In the genomic region with DNA sequence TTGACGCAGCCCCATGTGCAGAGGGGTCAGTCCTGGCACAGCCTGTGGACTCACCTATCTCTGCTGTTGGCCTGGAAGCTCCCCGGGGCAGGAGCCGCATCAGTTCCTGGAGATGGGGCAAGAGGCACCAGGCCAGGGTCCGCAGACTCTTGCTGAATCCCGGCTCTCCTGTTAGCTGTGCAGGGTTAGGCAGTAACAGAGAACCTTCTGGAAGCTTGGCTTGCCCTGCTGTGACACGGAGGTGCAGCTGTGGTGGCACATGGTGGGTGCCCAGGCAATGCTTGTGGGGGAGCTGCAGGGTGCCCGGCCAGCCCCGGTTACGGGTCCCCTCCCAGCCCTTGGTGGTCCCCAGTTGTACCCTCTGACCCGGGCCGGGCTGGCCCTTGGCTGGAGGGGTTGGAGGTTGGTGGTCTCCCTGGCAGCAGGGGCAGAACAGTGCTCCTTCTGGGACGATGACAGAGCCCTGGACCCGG, we compare ENCODE assay signal across 17 cellular contexts. TPM values are rescaled to one million over a fixed set of nuclear protein-coding genes. Genes with fewer than 3 reads are reported as not detected.
DNase-seq lines count a peak whose midpoint lies in the region; ATAC-seq and TF ChIP-seq lines count a peak whose summit lies in the region.
"Had no signal": no experiment of that assay in that cellular context is flagged by ENCODE, and none has a peak within 500 bp of the region (broad histone marks: within the 10 kb centered on the region; RNA-seq: fewer than 3 reads in every experiment).

No MANE protein-coding gene starts in this region.

- no peak overlapping the region for H3K27ac Mint-ChIP-seq in glutamatergic neuron (ENCODE audit: unreplicated experiment)
- H3K27ac Mint-ChIP-seq: B cell; CD4-positive, alpha-beta T cell had no signal

- peaks cover 2% of the 10 kb centered on the region for H3K27me3 Mint-ChIP-seq in glutamatergic neuron (ENCODE audit: unreplicated experiment)

- no peak overlapping the region for H3K4me3 Mint-ChIP-seq in glutamatergic neuron (ENCODE audit: unreplicated experiment)
- H3K4me3 Mint-ChIP-seq: B cell; CD4-positive, alpha-beta T cell had no signal

- intact Hi-C loops in left cardiac atrium (cut with DNase I), result no loop called here
- intact Hi-C loops in cardiac septum (cut with DNase I), result no loop called here

- H3K4me1 Mint-ChIP-seq in glutamatergic neuron (ENCODE audit: low read depth, unreplicated experiment), result peaks cover 3% of the 10 kb centered on the region

- peaks cover 2% of the 10 kb centered on the region for H3K9me3 Mint-ChIP-seq in glutamatergic neuron (ENCODE audit: unreplicated experiment)
- H3K9me3 Mint-ChIP-seq: CD4-positive, alpha-beta T cell had no signal

- no peak for ATAC-seq in left cardiac atrium
- peak; percentile 9 for ATAC-seq in omental fat pad (ENCODE audit: low FRiP score)
- no peak for ATAC-seq in GM21786 (IDR thresholded peaks at IDR 0.05; ENCODE audit: unreplicated experiment)
- ATAC-seq in GM19455 (IDR thresholded peaks at IDR 0.05; ENCODE audit: unreplicated experiment), result no peak

- TF ChIP-seq CTCF in glutamatergic neuron (IDR thresholded peaks at IDR 0.05; ENCODE audit: partially characterized antibody, unreplicated experiment), result no peak
- no peak for TF ChIP-seq CTCF in omental fat pad (IDR thresholded peaks at IDR 0.05)

- DNase-seq in left cardiac atrium (peak; percentile 19), cardiac septum (ENCODE audit: low spot score) (no peak), glutamatergic neuron (peak; percentile 13), omental fat pad (ENCODE audit: low spot score) (no peak), iPS-NIHi11 (ENCODE audit: low spot score) (no peak)
- DNase-seq: Caco-2; CD4-positive, alpha-beta T cell; MV-4-11; NCI-H1417; NCI-H187; NCI-H2107; NCI-H510A; NCI-H748 treated with DMSO at 0.1 percent for 48 hours; SHP77 treated with DMSO at 0.1 percent for 48 hours had no signal

- peaks cover 11% of the 10 kb centered on the region for H3K36me3 Mint-ChIP-seq in glutamatergic neuron (ENCODE audit: unreplicated experiment)

RNA-seq across cellular contexts. Expression of gene ZNF469, which starts 26.0 kb away (rescaled TPM):
- total RNA-seq in left cardiac atrium (1 to 10 TPM in 1 of 2 donors, under 1 TPM in 1; 0.65 to 1.7 TPM), cardiac septum (1.5 TPM), glutamatergic neuron (ENCODE audit: unreplicated experiment) (0.56 TPM), omental fat pad (10 to 100 TPM in 1 of 4 donors, 1 to 10 TPM in 1, under 1 TPM in 2; 0.74 to 10.9 (median 0.93) TPM)

Comparison
In these comparisons a context has a peak if more than half of its experiments do, and no peak if none do; other contexts are left out.
1. DNase-seq: peak in left cardiac atrium (single experiment) and glutamatergic neuron (single experiment); none in cardiac septum (single experiment), omental fat pad (single experiment) and iPS-NIHi11 (single experiment).